9 cellular contexts compared by ENCODE assay signal in genomic region chr1:116769561-116769977, GRCh38. TPM values are rescaled to one million over a fixed set of nuclear protein-coding genes. Genes with fewer than 3 reads are reported as not detected.
DNase-seq lines count a peak whose midpoint lies in the region; ATAC-seq and TF ChIP-seq lines count a peak whose summit lies in the region.
"Had no signal": no experiment of that assay in that cellular context is flagged by ENCODE, and none has a peak within 500 bp of the region (broad histone marks: within the 10 kb centered on the region; RNA-seq: fewer than 3 reads in every experiment).

No MANE protein-coding gene starts in this region.

- no peaks in the 10 kb centered on the region for H3K9me3 ChIP-seq in neural progenitor cell (ENCODE audit: low read depth)

- H3F3A ChIP-seq in neural progenitor cell (ENCODE audit: low read depth), result no peaks in the 10 kb centered on the region

- no peaks in the 10 kb centered on the region for H3K36me3 ChIP-seq in neural progenitor cell

- H3K4me1 ChIP-seq in neural progenitor cell, result no peaks in the 10 kb centered on the region

- H3K27ac ChIP-seq in neural progenitor cell, result no peak overlapping the region

- H3K4me1 Mint-ChIP-seq in neural progenitor cell, result peaks cover 3% of the 10 kb centered on the region

- H3K27me3 ChIP-seq in neural progenitor cell, result no peaks in the 10 kb centered on the region

- peaks cover 10% of the 10 kb centered on the region for H3K9me3 Mint-ChIP-seq in neural progenitor cell

- H4K20me1 ChIP-seq in neural progenitor cell (ENCODE audit: low read depth), result no peaks in the 10 kb centered on the region

- ATAC-seq in HG03108 (IDR thresholded peaks at IDR 0.05; ENCODE audit: unreplicated experiment), result peak; percentile 89

- no peak overlapping the region for H3K27ac Mint-ChIP-seq in neural progenitor cell

- H3K4me3 ChIP-seq in neural progenitor cell, result no peak overlapping the region
- H3K4me3 ChIP-seq: skin epidermis had no signal

- peak; percentile 61 for DNase-seq in activated CD4-positive, CD25-positive, alpha-beta regulatory T cell treated with anti-CD3 and anti-CD28 coated beads, Interleukin-2, amount 50 U/mL, for 16 hours (ENCODE audit: low read depth, low spot score)
- no peak for DNase-seq in activated CD4-positive, CD25-positive, alpha-beta regulatory T cell treated with anti-CD3 and anti-CD28 coated beads, Interleukin-2, amount 50 U/mL, for 72 hours
- DNase-seq in T-helper 22 cell (ENCODE audit: low read depth) (peak; percentile 78), NCI-H2171 treated with DMSO at 0.1 percent for 48 hours (lab: John Stamatoyannopoulos, UW) (no peak), neural progenitor cell (ENCODE audit: low spot score) (no peak), retina (no peak)
- DNase-seq in effector CD8-positive, alpha-beta T cell (lab: John Stamatoyannopoulos, UW), result peak; percentile 36

- no peaks in the 10 kb centered on the region for H3K79me2 ChIP-seq in neural progenitor cell (ENCODE audit: low read depth)

- H3K4me2 ChIP-seq in neural progenitor cell, result no peak overlapping the region

- H3K36me3 Mint-ChIP-seq in neural progenitor cell, result no peaks in the 10 kb centered on the region

- no peak overlapping the region for H2AFZ ChIP-seq in neural progenitor cell (replicated peaks)

- H3K27me3 Mint-ChIP-seq in neural progenitor cell (ENCODE audit: insufficient read depth, low read depth), result peaks cover 2% of the 10 kb centered on the region

- H3K9ac ChIP-seq in neural progenitor cell, result no peak overlapping the region

- no peak for TF ChIP-seq CTCF in neural progenitor cell (IDR thresholded peaks at IDR 0.05)

- no peak overlapping the region for H3K4me3 Mint-ChIP-seq in neural progenitor cell

RNA-seq across cellular contexts. Expression of gene CD2, which starts 15.3 kb away (rescaled TPM):
- 0.71 and 1.5 TPM in 2 replicates for total RNA-seq in neural progenitor cell (ENCODE audit: low replicate concordance)

Comparison
In these comparisons a context has a peak if more than half of its experiments do, and no peak if none do; other contexts are left out.
1. DNase-seq: peak in activated CD4-positive, CD25-positive, alpha-beta regulatory T cell treated with anti-CD3 and anti-CD28 coated beads, Interleukin-2, amount 50 U/mL, for 16 hours (single experiment), T-helper 22 cell (single experiment) and effector CD8-positive, alpha-beta T cell (single experiment); none in activated CD4-positive, CD25-positive, alpha-beta regulatory T cell treated with anti-CD3 and anti-CD28 coated beads, Interleukin-2, amount 50 U/mL, for 72 hours (single experiment), NCI-H2171 treated with DMSO at 0.1 percent for 48 hours (single experiment), neural progenitor cell (single experiment) and retina (single experiment).